1 cellular context compared by ENCODE assay signal in the genomic region with DNA sequence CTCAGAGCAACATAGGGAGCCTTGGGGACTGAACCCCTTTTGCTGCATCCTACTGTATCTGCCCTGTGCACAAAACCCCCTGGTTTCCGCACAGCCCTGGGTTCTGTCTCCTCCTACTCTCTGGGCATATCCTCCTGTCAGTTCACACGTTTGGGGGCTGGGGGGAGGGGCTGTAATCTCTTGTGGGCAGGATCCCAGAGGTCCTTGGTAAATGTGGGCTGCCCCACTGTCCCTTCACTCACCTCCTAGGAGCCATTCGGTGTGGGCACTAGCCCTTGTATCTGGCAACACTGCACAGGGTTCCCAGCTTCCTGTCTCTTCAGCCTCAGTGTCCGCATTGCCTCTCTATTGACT.
TF ChIP-seq lines count a peak whose summit lies in the region.

No MANE protein-coding gene starts in this region.

TF ChIP-seq in GM23338, 12 proteins besides CTCF, POLR2A, EP300 and RAD21 (continued from another document):
- TF ChIP-seq, protein P1, sequence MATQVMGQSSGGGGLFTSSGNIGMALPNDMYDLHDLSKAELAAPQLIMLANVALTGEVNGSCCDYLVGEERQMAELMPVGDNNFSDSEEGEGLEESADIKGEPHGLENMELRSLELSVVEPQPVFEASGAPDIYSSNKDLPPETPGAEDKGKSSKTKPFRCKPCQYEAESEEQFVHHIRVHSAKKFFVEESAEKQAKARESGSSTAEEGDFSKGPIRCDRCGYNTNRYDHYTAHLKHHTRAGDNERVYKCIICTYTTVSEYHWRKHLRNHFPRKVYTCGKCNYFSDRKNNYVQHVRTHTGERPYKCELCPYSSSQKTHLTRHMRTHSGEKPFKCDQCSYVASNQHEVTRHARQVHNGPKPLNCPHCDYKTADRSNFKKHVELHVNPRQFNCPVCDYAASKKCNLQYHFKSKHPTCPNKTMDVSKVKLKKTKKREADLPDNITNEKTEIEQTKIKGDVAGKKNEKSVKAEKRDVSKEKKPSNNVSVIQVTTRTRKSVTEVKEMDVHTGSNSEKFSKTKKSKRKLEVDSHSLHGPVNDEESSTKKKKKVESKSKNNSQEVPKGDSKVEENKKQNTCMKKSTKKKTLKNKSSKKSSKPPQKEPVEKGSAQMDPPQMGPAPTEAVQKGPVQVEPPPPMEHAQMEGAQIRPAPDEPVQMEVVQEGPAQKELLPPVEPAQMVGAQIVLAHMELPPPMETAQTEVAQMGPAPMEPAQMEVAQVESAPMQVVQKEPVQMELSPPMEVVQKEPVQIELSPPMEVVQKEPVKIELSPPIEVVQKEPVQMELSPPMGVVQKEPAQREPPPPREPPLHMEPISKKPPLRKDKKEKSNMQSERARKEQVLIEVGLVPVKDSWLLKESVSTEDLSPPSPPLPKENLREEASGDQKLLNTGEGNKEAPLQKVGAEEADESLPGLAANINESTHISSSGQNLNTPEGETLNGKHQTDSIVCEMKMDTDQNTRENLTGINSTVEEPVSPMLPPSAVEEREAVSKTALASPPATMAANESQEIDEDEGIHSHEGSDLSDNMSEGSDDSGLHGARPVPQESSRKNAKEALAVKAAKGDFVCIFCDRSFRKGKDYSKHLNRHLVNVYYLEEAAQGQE (IDR thresholded peaks at IDR 0.05; ENCODE audit: unreplicated experiment) = no peak
